ENCODE assay signal across 8 cellular contexts in genomic region chr19:38877781-38878574, GRCh38. TPM values are rescaled to one million over a fixed set of nuclear protein-coding genes. Genes with fewer than 3 reads are reported as not detected.
A peak's percentile ranks its signal among the peaks of the same experiment; 100 is the strongest.
DNase-seq lines count a peak whose midpoint lies in the region; ATAC-seq and TF ChIP-seq lines count a peak whose summit lies in the region.

Gene RINL, minus strand, starts transcription at chr19:38878275. Its CDS starts 1,533 bp downstream, at chr19:38876742.

- peak within 1 kb of the TSS; percentile 40; the same call in 1 of the 2 replicates for H2AFZ ChIP-seq in OCI-LY7 (ENCODE audit: low read length)

- H3K4me1 ChIP-seq in OCI-LY7 (ENCODE audit: insufficient read depth, low read length, poor library complexity, severe bottlenecking) (peaks cover 26% of the 10 kb centered on the region), right cardiac atrium (ENCODE audit: control insufficient read depth, insufficient read depth, low read length) (no peaks in the 10 kb centered on the region)

- H3K9me3 ChIP-seq in OCI-LY7 (ENCODE audit: low read length) (no peaks in the 10 kb centered on the region), right cardiac atrium (ENCODE audit: control insufficient read depth, low read length) (no peaks in the 10 kb centered on the region)

- H4K20me1 ChIP-seq in OCI-LY7 (ENCODE audit: insufficient read depth, low read length): no peaks in the 10 kb centered on the region

- H3K9me2 ChIP-seq in OCI-LY7 (ENCODE audit: insufficient read depth, low read length): no peaks in the 10 kb centered on the region

- CTCF ChIA-PET in OCI-LY7 (lab: Charles Lee; ENCODE audit: unreplicated experiment): interaction anchor here (0.6 to 1.5 kb wide), 4 partner anchors 9 to 155 kb away, joined by 3 to 7 read pairs (median 5); no protein-coding TSS in a partner anchor

- POLR2A ChIA-PET in OCI-LY7 (lab: Charles Lee): interaction anchor here (0.6 to 2.1 kb wide), 8 partner anchors 14 to 339 kb away, joined by 3 to 10 read pairs (median 4); no protein-coding TSS in a partner anchor

- intact Hi-C loops in OCI-LY7 (cut with micrococcal nuclease; ENCODE audit: unreplicated experiment): no loop called here
- intact Hi-C loops in right cardiac atrium (cut with DNase I): no loop called here

- H3K4me3 ChIP-seq in OCI-LY7 (ENCODE audit: low read depth, low read length, poor library complexity, severe bottlenecking): peak within 1 kb of the TSS; percentile 65
- H3K4me3 ChIP-seq in right cardiac atrium (ENCODE audit: low read length): no peak within 1 kb of the TSS

- no peaks in the 10 kb centered on the region for H3K36me3 ChIP-seq in OCI-LY7 (ENCODE audit: insufficient read depth, low read length)

- TF ChIP-seq CTCF in OCI-LY7 (conservative IDR thresholded peaks at IDR 0.05; ENCODE audit: low read length) (no peak), omental fat pad (IDR thresholded peaks at IDR 0.05) (no peak)

- DNase-seq in DMS 273 (lab: John Stamatoyannopoulos, UW; ENCODE audit: unreplicated experiment) (peak; percentile 78), OCI-LY7 (ENCODE audit: low spot score) (peak; percentile 87), right cardiac atrium (peak in 2 of 3 donors; percentile 67 to 68), omental fat pad (ENCODE audit: low spot score) (no peak)
- DNase-seq in activated T-cell treated with anti-CD3 and anti-CD28 coated beads, Interleukin-2, amount 50 U/mL, for 1 hour: peak; percentile 69
- DNase-seq in stimulated activated CD4-positive, alpha-beta T cell treated with anti-CD3 and anti-CD28 coated beads, Interleukin-2, amount 100 ng/mL, for 4 hours (ENCODE audit: low read depth): peak; percentile 61

- H3K27ac ChIP-seq in OCI-LY7 (ENCODE audit: low read depth, low read length, poor library complexity, severe bottlenecking): peak within 1 kb of the TSS; percentile 90
- no peak within 1 kb of the TSS for H3K27ac ChIP-seq in right cardiac atrium (ENCODE audit: low read length)

- H3K79me2 ChIP-seq in OCI-LY7 (ENCODE audit: insufficient read depth, low read depth, low read length): no peaks in the 10 kb centered on the region

- no peaks in the 10 kb centered on the region for H3K27me3 ChIP-seq in right cardiac atrium (ENCODE audit: control insufficient read depth, insufficient read depth)

- 49% methylated on average over 11 of the region's 11 CpGs for WGBS in right cardiac atrium

- ATAC-seq in HG03342 (IDR thresholded peaks at IDR 0.05; ENCODE audit: unreplicated experiment) (peak; percentile 52), right cardiac atrium (peak; percentile 32 to 45), omental fat pad (ENCODE audit: low FRiP score) (no peak), GM21528 (IDR thresholded peaks at IDR 0.05; ENCODE audit: low FRiP score, unreplicated experiment) (no peak)

- peak within 1 kb of the TSS; percentile 94 for H3K4me2 ChIP-seq in OCI-LY7 (ENCODE audit: low read length)

- no TSS peak for BruUV-seq in OCI-LY7 (replicated peaks; lab: Mats Ljungman, UMichigan)

RNA-seq across cellular contexts. Expression of gene RINL, which starts in this region (rescaled TPM):
- 26.3 and 33.3 TPM in 2 replicates for total RNA-seq in OCI-LY7 (2014; rRNA removed; shearing (Covaris generic))
- 38.4 and 42.1 TPM in 2 replicates for total RNA-seq in OCI-LY7 (2022)
- total RNA-seq in right cardiac atrium: 1 to 10 TPM; 3.1 to 4.6 (median 3.5) TPM
- polyA plus RNA-seq in right cardiac atrium: 7.2 TPM
- 10 to 100 TPM in 1 of 4 donors, 1 to 10 TPM in 3; 5.3 to 10.4 (median 7.1) TPM for total RNA-seq in omental fat pad

Comparison
In these comparisons a context has a peak if more than half of its experiments do, and no peak if none do; other contexts are left out.
1. ATAC-seq: peak in HG03342 (single experiment) and right cardiac atrium (2 of 2); none in omental fat pad (single experiment) and GM21528 (single experiment).